Comparison of ENCODE assay signal across 8 cellular contexts in genomic region chr3:194344012-194344411, GRCh38. TPM values are rescaled to one million over a fixed set of nuclear protein-coding genes. Genes with fewer than 3 reads are reported as not detected.
DNase-seq lines count a peak whose midpoint lies in the region; ATAC-seq and TF ChIP-seq lines count a peak whose summit lies in the region.

No MANE protein-coding gene starts in this region.

- H3K27me3 ChIP-seq in lung (ENCODE audit: control insufficient read depth, insufficient read depth), result no peaks in the 10 kb centered on the region

- H3K36me3 ChIP-seq in lung (ENCODE audit: control insufficient read depth in 2 of 2, insufficient read depth in 2 of 2, low read length in 2 of 2), result no peaks in the 10 kb centered on the region

- TF ChIP-seq CTCF in choroid plexus epithelial cell (conservative IDR thresholded peaks at IDR 0.05; ENCODE audit: low read depth, low read length) (peak; percentile 99), lung (IDR thresholded peaks at IDR 0.05; ENCODE audit: control extremely low read depth, extremely low read depth) (peak; percentile 71)

- WGBS in lung, 2 donors, result 36 to 37% methylated on average over 9 of the region's 9 CpGs

- H3K9me3 ChIP-seq in lung (ENCODE audit: control insufficient read depth in 2 of 2, insufficient read depth in 1 of 2, low read length in 1 of 2), result no peaks in the 10 kb centered on the region

- DNase-seq in Ammon's horn (ENCODE audit: low spot score), result peak; percentile 83
- peak; percentile 78 for DNase-seq in GM19238 (ENCODE audit: insufficient read length, low spot score)
- peak; percentile 2 for DNase-seq in NCI-H2029 treated with DMSO at 0.1 percent for 48 hours (lab: John Stamatoyannopoulos, UW)
- DNase-seq in activated CD4-positive, alpha-beta T cell treated with anti-CD3 and anti-CD28 coated beads for 48 hours, result peak; percentile 81
- DNase-seq in choroid plexus epithelial cell (ENCODE audit: low read depth), result peak; percentile 73
- DNase-seq in lung (ENCODE audit: low spot score), result peak; percentile 71
- peak; percentile 58 for DNase-seq in stimulated activated CD8-positive, alpha-beta memory T cell treated with anti-CD3 and anti-CD28 coated beads, Interleukin-15, amount 100 ng/mL, for 24 hours (ENCODE audit: low read depth)

- H3K4me1 ChIP-seq in lung (ENCODE audit: control insufficient read depth in 2 of 2, insufficient read depth in 2 of 2, low read length in 2 of 2), result no peaks in the 10 kb centered on the region

- H3K27ac ChIP-seq in lung (ENCODE audit: low read depth in 1 of 2, low read length in 1 of 2), result no peak overlapping the region

- H3K4me3 ChIP-seq in choroid plexus epithelial cell (ENCODE audit: low read depth, low read length) (no peak overlapping the region), lung (no peak overlapping the region)

- no peak for ATAC-seq in lung (ENCODE audit: insufficient read depth, low FRiP score)
- no peak for ATAC-seq in HG03469 (IDR thresholded peaks at IDR 0.05; ENCODE audit: unreplicated experiment)

RNA-seq across cellular contexts. Expression of gene CPN2, which starts 7.1 kb away (rescaled TPM):
- total RNA-seq in lung, result not detected
- not detected for polyA plus RNA-seq in lung

RNA-seq across cellular contexts. Expression of gene LRRC15, which starts 25.5 kb away (rescaled TPM):
- 1 to 10 TPM in 1 of 2 donors, under 1 TPM in 1; 0.06 to 1.2 TPM for total RNA-seq in lung
- polyA plus RNA-seq in lung, result under 1 TPM; 0.07 to 0.08 TPM

RNA-seq across cellular contexts. Expression of gene GP5, which starts 55.1 kb away (rescaled TPM):
- 1 to 10 TPM in 1 of 2 donors, under 1 TPM in 1; 0.49 to 1.1 TPM for total RNA-seq in lung
- under 1 TPM; 0.06 to 0.25 TPM for polyA plus RNA-seq in lung

Comparison
In these comparisons a context has a peak if more than half of its experiments do, and no peak if none do; other contexts are left out.
1. DNase-seq: peak in every context shown above with its lines; median percentile 83 in Ammon's horn; 81 in activated CD4-positive, alpha-beta T cell treated with anti-CD3 and anti-CD28 coated beads for 48 hours; 78 in GM19238; 73 in choroid plexus epithelial cell; 71 in lung; 58 in stimulated activated CD8-positive, alpha-beta memory T cell treated with anti-CD3 and anti-CD28 coated beads, Interleukin-15, amount 100 ng/mL, for 24 hours; 2 in NCI-H2029 treated with DMSO at 0.1 percent for 48 hours.